Comparison of ENCODE assay signal across 1 cellular context in the genomic region with DNA sequence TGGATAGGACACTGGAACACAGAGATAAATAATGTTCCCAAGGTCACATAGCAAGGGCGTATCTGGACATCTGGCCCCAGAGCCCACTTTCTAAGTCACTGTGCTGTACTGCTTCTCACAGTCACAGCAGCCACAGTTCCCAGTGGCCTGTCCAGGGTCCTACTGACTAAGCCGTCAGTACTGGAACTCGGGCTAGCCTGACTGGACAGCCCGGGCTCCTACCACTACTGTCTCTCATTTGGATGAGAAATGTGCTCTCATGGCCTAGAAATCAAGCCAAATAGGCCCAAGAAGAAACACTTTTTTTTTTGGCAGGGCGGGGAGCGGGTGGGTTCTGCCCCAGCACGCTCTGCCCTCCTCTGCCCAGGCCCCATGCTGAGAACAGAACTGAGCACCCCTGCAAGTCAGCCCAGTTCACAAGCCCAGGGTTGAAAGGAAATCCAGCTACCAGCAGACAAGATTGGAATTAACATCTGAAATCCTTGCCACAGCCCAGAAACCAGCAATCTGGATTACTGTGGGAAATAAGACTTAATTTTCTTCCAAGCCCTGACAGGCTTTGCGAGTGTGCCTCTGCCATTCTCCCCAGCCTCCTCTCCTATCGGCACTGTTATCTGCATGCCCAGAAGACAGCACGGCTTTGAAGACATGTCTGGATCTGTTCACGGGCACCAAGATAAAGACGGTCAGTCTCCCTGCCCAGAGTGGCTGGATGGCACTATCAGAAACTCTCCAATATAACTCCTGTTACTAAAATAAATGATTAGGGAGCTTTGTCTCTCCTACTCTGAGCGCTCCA.
TF ChIP-seq lines count a peak whose summit lies in the region.

No MANE protein-coding gene starts in this region.

TF ChIP-seq in GM23338, 12 proteins besides CTCF, POLR2A, EP300 and RAD21 (continued from another document):
- TF ChIP-seq, protein P1, sequence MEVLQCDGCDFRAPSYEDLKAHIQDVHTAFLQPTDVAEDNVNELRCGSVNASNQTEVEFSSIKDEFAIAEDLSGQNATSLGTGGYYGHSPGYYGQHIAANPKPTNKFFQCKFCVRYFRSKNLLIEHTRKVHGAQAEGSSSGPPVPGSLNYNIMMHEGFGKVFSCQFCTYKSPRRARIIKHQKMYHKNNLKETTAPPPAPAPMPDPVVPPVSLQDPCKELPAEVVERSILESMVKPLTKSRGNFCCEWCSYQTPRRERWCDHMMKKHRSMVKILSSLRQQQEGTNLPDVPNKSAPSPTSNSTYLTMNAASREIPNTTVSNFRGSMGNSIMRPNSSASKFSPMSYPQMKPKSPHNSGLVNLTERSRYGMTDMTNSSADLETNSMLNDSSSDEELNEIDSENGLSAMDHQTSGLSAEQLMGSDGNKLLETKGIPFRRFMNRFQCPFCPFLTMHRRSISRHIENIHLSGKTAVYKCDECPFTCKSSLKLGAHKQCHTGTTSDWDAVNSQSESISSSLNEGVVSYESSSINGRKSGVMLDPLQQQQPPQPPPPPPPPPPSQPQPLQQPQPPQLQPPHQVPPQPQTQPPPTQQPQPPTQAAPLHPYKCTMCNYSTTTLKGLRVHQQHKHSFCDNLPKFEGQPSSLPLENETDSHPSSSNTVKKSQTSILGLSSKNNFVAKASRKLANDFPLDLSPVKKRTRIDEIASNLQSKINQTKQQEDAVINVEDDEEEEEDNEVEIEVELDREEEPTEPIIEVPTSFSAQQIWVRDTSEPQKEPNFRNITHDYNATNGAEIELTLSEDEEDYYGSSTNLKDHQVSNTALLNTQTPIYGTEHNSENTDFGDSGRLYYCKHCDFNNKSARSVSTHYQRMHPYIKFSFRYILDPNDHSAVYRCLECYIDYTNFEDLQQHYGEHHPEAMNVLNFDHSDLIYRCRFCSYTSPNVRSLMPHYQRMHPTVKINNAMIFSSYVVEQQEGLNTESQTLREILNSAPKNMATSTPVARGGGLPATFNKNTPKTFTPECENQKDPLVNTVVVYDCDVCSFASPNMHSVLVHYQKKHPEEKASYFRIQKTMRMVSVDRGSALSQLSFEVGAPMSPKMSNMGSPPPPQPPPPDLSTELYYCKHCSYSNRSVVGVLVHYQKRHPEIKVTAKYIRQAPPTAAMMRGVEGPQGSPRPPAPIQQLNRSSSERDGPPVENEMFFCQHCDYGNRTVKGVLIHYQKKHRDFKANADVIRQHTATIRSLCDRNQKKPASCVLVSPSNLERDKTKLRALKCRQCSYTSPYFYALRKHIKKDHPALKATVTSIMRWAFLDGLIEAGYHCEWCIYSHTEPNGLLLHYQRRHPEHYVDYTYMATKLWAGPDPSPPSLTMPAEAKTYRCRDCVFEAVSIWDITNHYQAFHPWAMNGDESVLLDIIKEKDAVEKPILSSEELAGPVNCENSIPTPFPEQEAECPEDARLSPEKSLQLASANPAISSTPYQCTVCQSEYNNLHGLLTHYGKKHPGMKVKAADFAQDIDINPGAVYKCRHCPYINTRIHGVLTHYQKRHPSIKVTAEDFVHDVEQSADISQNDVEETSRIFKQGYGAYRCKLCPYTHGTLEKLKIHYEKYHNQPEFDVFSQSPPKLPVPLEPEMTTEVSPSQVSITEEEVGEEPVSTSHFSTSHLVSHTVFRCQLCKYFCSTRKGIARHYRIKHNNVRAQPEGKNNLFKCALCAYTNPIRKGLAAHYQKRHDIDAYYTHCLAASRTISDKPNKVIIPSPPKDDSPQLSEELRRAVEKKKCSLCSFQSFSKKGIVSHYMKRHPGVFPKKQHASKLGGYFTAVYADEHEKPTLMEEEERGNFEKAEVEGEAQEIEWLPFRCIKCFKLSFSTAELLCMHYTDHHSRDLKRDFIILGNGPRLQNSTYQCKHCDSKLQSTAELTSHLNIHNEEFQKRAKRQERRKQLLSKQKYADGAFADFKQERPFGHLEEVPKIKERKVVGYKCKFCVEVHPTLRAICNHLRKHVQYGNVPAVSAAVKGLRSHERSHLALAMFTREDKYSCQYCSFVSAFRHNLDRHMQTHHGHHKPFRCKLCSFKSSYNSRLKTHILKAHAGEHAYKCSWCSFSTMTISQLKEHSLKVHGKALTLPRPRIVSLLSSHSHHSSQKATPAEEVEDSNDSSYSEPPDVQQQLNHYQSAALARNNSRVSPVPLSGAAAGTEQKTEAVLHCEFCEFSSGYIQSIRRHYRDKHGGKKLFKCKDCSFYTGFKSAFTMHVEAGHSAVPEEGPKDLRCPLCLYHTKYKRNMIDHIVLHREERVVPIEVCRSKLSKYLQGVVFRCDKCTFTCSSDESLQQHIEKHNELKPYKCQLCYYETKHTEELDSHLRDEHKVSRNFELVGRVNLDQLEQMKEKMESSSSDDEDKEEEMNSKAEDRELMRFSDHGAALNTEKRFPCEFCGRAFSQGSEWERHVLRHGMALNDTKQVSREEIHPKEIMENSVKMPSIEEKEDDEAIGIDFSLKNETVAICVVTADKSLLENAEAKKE (CRISPR knock-in tag; IDR thresholded peaks at IDR 0.05), result no peak
- no peak for TF ChIP-seq STAT1 (IDR thresholded peaks at IDR 0.05; ENCODE audit: unreplicated experiment)
